In the genomic region with DNA sequence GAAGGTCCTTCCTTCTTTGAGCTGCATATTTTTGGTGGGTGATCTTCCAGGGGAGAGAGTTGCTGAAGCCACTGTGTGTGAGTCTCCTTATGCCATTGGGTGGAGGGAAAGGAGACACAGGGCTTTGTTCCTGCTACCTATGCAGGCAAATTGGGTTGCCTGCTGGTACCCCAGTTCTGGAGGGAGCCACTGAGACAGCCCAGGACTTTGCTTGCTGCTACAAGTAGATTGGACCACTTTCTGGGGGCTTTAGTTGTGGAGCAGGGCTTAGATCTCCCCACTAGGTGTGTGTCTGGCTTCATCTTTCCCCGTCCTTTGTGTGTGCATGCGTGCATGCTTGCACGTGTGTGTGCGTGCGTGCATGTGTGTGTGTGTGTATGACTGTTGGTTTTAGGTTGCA, we compare ENCODE assay signal across 26 cellular contexts. TPM values are rescaled to one million over a fixed set of nuclear protein-coding genes. Genes with fewer than 3 reads are reported as not detected.
DNase-seq lines count a peak whose midpoint lies in the region; ATAC-seq, FAIRE-seq and TF ChIP-seq lines count a peak whose summit lies in the region.
"Had no signal": no experiment of that assay in that cellular context is flagged by ENCODE, and none has a peak within 500 bp of the region (broad histone marks: within the 10 kb centered on the region; RNA-seq: fewer than 3 reads in every experiment).

No MANE protein-coding gene starts in this region.

- no peak for FAIRE-seq in HepG2 (lab: Jason Lieb, UNC)
- FAIRE-seq: GM12878, GM18507 had no signal

- H3K4me1 ChIP-seq in HepG2 (ENCODE audit: insufficient read depth, low read length) (no peaks in the 10 kb centered on the region), right lobe of liver (no peaks in the 10 kb centered on the region)
- H3K4me1 ChIP-seq: A549, BE2C, BLaER1 had no signal

- CTCF ChIA-PET in HepG2 (lab: Yijun Ruan, JAX; ENCODE audit: low intra/inter-chr PET ratio, low total read pairs), result no interaction called here

- no peaks in the 10 kb centered on the region for H4K20me1 ChIP-seq in HepG2 (ENCODE audit: insufficient read depth, low read length)
- H4K20me1 ChIP-seq: BLaER1 had no signal

- H3K9me3 Mint-ChIP-seq in osteocyte (ENCODE audit: unreplicated experiment), result no peaks in the 10 kb centered on the region
- no peaks in the 10 kb centered on the region for H3K9me3 Mint-ChIP-seq in natural killer cell treated with Interleukin-12 subunit alpha and Interleukin-12 subunit beta and Interleukin-15 and Interleukin-18, amount 100 ng/mL, for 72 hours
- H3K9me3 Mint-ChIP-seq: CD8-positive, alpha-beta memory T cell had no signal

- H3K27me3 ChIP-seq in HepG2 (ENCODE audit: control insufficient read depth in 1 of 2, insufficient read depth in 2 of 2, low read length in 2 of 2), result peaks cover 0 to 2% of the 10 kb centered on the region in 2 experiments; a peak in 2 of 5 replicates
- H3K27me3 ChIP-seq in right lobe of liver, result peaks cover 0 to 7% of the 10 kb centered on the region in 2 donors
- H3K27me3 ChIP-seq: BE2C had no signal

- no peak for ATAC-seq in HepG2
- no peak for ATAC-seq in right lobe of liver
- no peak for ATAC-seq in natural killer cell treated with Interleukin-12 subunit alpha and Interleukin-12 subunit beta and Interleukin-15 and Interleukin-18, amount 100 ng/mL, for 72 hours
- no peak for ATAC-seq in left cardiac atrium
- ATAC-seq: A549, GM12878 had no signal

- H3K27ac ChIP-seq in HepG2 (ENCODE audit: extremely low read length, insufficient read depth, low read length) (no peak overlapping the region), right lobe of liver (no peak overlapping the region)
- H3K27ac ChIP-seq: 22Rv1, A549, BLaER1 had no signal

- H3K4me2 ChIP-seq in HepG2 (ENCODE audit: low read depth, low read length), result no peak overlapping the region
- H3K4me2 ChIP-seq: A549, BLaER1 had no signal

- H3K9ac ChIP-seq in HepG2 (ENCODE audit: insufficient read depth, low read depth, low read length), result no peak overlapping the region
- H3K9ac ChIP-seq: BLaER1 had no signal

- in situ Hi-C loops in HepG2 (cut with HindIII; ENCODE audit: extremely low pct_ligation_motif_present, low pct_unique_long_range_greater_than_20kb), result loop anchor here (25.0 kb wide), 1 partner anchor 417 kb away; the partner anchor contains the start of gene PHKA1

- no peak overlapping the region for H3K4me3 Mint-ChIP-seq in osteocyte (ENCODE audit: unreplicated experiment)
- H3K4me3 Mint-ChIP-seq in natural killer cell treated with Interleukin-12 subunit alpha and Interleukin-12 subunit beta and Interleukin-15 and Interleukin-18, amount 100 ng/mL, for 72 hours, result no peak overlapping the region
- H3K4me3 Mint-ChIP-seq: CD4-positive, alpha-beta memory T cell; CD4-positive, CD25-positive, alpha-beta regulatory T cell; CD8-positive, alpha-beta memory T cell had no signal

- intact Hi-C loops in HepG2 (cut with micrococcal nuclease; ENCODE audit: unreplicated experiment), result no loop called here
- intact Hi-C loops in right lobe of liver (cut with DNase I), result no loop called here
- intact Hi-C loops in left cardiac atrium (cut with DNase I), result loop anchor here in 1 of 2 donors (5.0 kb wide), 1 partner anchor 247 kb away; no protein-coding TSS in a partner anchor

- TF ChIP-seq POLR2A in HepG2 (IDR thresholded peaks at IDR 0.05; ENCODE audit: insufficient read depth in 1 of 2, low read depth in 2 of 2, low read length in 2 of 2), result no peak
- TF ChIP-seq POLR2A in right lobe of liver (IDR thresholded peaks at IDR 0.05), result no peak

- TF ChIP-seq EP300 in HepG2 (IDR thresholded peaks at IDR 0.05; ENCODE audit: low read depth in 2 of 2, low read length in 2 of 2) (no peak), HepG2 (CRISPR knock-in tag; IDR thresholded peaks at IDR 0.05; ENCODE audit: borderline replicate concordance) (no peak)

- H3K9me3 ChIP-seq in HepG2 (ENCODE audit: low read length) (no peaks in the 10 kb centered on the region), right lobe of liver (no peaks in the 10 kb centered on the region)
- H3K9me3 ChIP-seq: A549, BE2C had no signal

- TF ChIP-seq CTCF in HepG2 (CRISPR knock-in tag; IDR thresholded peaks at IDR 0.05), result no peak
- no peak for TF ChIP-seq CTCF in right lobe of liver (IDR thresholded peaks at IDR 0.05)
- no peak for TF ChIP-seq CTCF in osteocyte (IDR thresholded peaks at IDR 0.05)

- no peaks in the 10 kb centered on the region for H3K36me3 ChIP-seq in HepG2 (replicated peaks in 1 of 2; ENCODE audit: control insufficient read depth in 1 of 2, insufficient read depth in 2 of 2, low read length in 2 of 2)
- no peaks in the 10 kb centered on the region for H3K36me3 ChIP-seq in right lobe of liver
- H3K36me3 ChIP-seq: BE2C, BLaER1 had no signal

- no TSS peak for BruUV-seq in HepG2 (replicated peaks; lab: Mats Ljungman, UMichigan)

- H3K27me3 Mint-ChIP-seq in osteocyte (ENCODE audit: unreplicated experiment), result peaks cover 53% of the 10 kb centered on the region
- H3K27me3 Mint-ChIP-seq in natural killer cell treated with Interleukin-12 subunit alpha and Interleukin-12 subunit beta and Interleukin-15 and Interleukin-18, amount 100 ng/mL, for 72 hours, result peaks cover 33 to 51% of the 10 kb centered on the region in 2 donors

- no peak for DNase-seq in HepG2 (ENCODE audit: low spot score)
- DNase-seq in right lobe of liver, result no peak
- peak; percentile 81 for DNase-seq in mesenteric fat pad (ENCODE audit: low spot score)
- DNase-seq in osteocyte (ENCODE audit: extremely low spot score, unreplicated experiment), result peak; percentile 46
- no peak for DNase-seq in activated CD4-positive, alpha-beta T cell treated with anti-CD3 and anti-CD28 coated beads for 1 hour
- DNase-seq in natural killer cell treated with Interleukin-12 subunit alpha and Interleukin-12 subunit beta and Interleukin-15 and Interleukin-18, amount 100 ng/mL, for 72 hours (ENCODE audit: low spot score), result no peak
- DNase-seq in left cardiac atrium, result no peak
- DNase-seq: BE2C; C1 segment of cervical spinal cord; CD4-positive, alpha-beta memory T cell; CD4-positive, CD25-positive, alpha-beta regulatory T cell; CD8-positive, alpha-beta memory T cell; COR-L47; DMS 273 treated with DMSO at 0.1 percent for 48 hours; DMS153; DMS53; DMS79; DND-41; EL; GDM1 had no signal

- no peak overlapping the region for H3K27ac Mint-ChIP-seq in osteocyte (ENCODE audit: unreplicated experiment)
- H3K27ac Mint-ChIP-seq in natural killer cell treated with Interleukin-12 subunit alpha and Interleukin-12 subunit beta and Interleukin-15 and Interleukin-18, amount 100 ng/mL, for 72 hours, result no peak overlapping the region
- H3K27ac Mint-ChIP-seq: CD14-positive monocyte; CD4-positive, alpha-beta memory T cell; CD4-positive, CD25-positive, alpha-beta regulatory T cell; CD8-positive, alpha-beta memory T cell had no signal

- H3K4me3 ChIP-seq in HepG2 (replicated peaks in 1 of 3; ENCODE audit: insufficient read depth in 1 of 3, low read depth in 2 of 3, low read length in 3 of 3) (no peak overlapping the region), right lobe of liver (no peak overlapping the region)
- H3K4me3 ChIP-seq: A549, BLaER1, GM12878 had no signal

- no peaks in the 10 kb centered on the region for H3K4me1 Mint-ChIP-seq in osteocyte (ENCODE audit: unreplicated experiment)
- no peaks in the 10 kb centered on the region for H3K4me1 Mint-ChIP-seq in natural killer cell treated with Interleukin-12 subunit alpha and Interleukin-12 subunit beta and Interleukin-15 and Interleukin-18, amount 100 ng/mL, for 72 hours (ENCODE audit: low read depth in 2 of 2)
- H3K4me1 Mint-ChIP-seq: CD14-positive monocyte; CD4-positive, alpha-beta memory T cell; CD8-positive, alpha-beta memory T cell had no signal

- H3K79me2 ChIP-seq in HepG2 (ENCODE audit: insufficient read depth, low read length), result no peaks in the 10 kb centered on the region

- WGBS in HepG2 (ENCODE audit: low lambda C conversion rate), result no CpG with 5 or more reads among the region's 5 CpGs
- WGBS in right lobe of liver (ENCODE audit: insufficient coverage, low coverage, low lambda C conversion rate, missing lambda C conversion rate), result 56% methylated on average over 5 of the region's 5 CpGs

- H2AFZ ChIP-seq in HepG2 (ENCODE audit: low read length), result no peak overlapping the region

- H3K36me3 Mint-ChIP-seq in osteocyte (ENCODE audit: unreplicated experiment), result no peaks in the 10 kb centered on the region
- no peaks in the 10 kb centered on the region for H3K36me3 Mint-ChIP-seq in natural killer cell treated with Interleukin-12 subunit alpha and Interleukin-12 subunit beta and Interleukin-15 and Interleukin-18, amount 100 ng/mL, for 72 hours
- H3K36me3 Mint-ChIP-seq: CD14-positive monocyte; CD4-positive, alpha-beta memory T cell; CD4-positive, CD25-positive, alpha-beta regulatory T cell had no signal

- no peak for TF ChIP-seq RAD21 in HepG2 (CRISPR knock-in tag; IDR thresholded peaks at IDR 0.05)

- POLR2A ChIA-PET in HepG2 (lab: Yijun Ruan, JAX), result no interaction called here

RNA-seq across cellular contexts. Expression of gene CITED1, which starts 10.0 kb away (rescaled TPM):
- not detected in 2 replicates for total RNA-seq in HepG2 (2016; rRNA removed; fragmentation: Illumina TruSeq; extraction: Trizol)
- not detected in 2 replicates for total RNA-seq in HepG2 (2016; cell fraction: cytosol; rRNA removed; fragmentation: Illumina TruSeq; extraction: Trizol; ENCODE audit: low read depth)
- not detected in 2 replicates for total RNA-seq in HepG2 (2016; cell fraction: insoluble cytoplasmic fraction; rRNA removed; fragmentation: Illumina TruSeq; extraction: Trizol)
- 0.34 TPM in 1 of 2 replicates, not detected in the other for total RNA-seq in HepG2 (2016; cell fraction: membrane; rRNA removed; fragmentation: Illumina TruSeq; extraction: Trizol)
- 0.53 TPM in 1 of 2 replicates, not detected in the other for total RNA-seq in HepG2 (2016; cell fraction: nucleus; rRNA removed; fragmentation: Illumina TruSeq; extraction: Trizol)
- polyA plus RNA-seq in HepG2 (2011; rRNA removed), result 0.09 TPM in 1 of 2 replicates, not detected in the other
- polyA plus RNA-seq in HepG2 (2011; cell fraction: cytosol; rRNA removed), result 0.15 TPM in 1 of 2 replicates, not detected in the other
- polyA plus RNA-seq in HepG2 (2011; cell fraction: nucleus; rRNA removed), result 0.29 TPM in 1 of 2 replicates, not detected in the other
- polyA plus RNA-seq in HepG2 (2012), result not detected in 2 replicates
- 0.27 and 0.35 TPM in 2 replicates for polyA plus RNA-seq in HepG2 (2016; cell fraction: cytosol; fragmentation: Illumina TruSeq; extraction: Trizol; ENCODE audit: low read depth)
- polyA plus RNA-seq in HepG2 (2016; cell fraction: insoluble cytoplasmic fraction; fragmentation: Illumina TruSeq; extraction: Trizol; ENCODE audit: low read depth), result not detected in 2 replicates
- not detected in 2 replicates for polyA plus RNA-seq in HepG2 (2016; cell fraction: membrane; fragmentation: Illumina TruSeq; extraction: Trizol; ENCODE audit: low read depth)
- 0.77 TPM in 1 of 2 replicates, not detected in the other for polyA plus RNA-seq in HepG2 (2016; cell fraction: nucleus; fragmentation: Illumina TruSeq; extraction: Trizol; ENCODE audit: insufficient read depth, low read depth)
- polyA minus RNA-seq in HepG2 (2011; rRNA and poly(A)+ RNA removed; ENCODE audit: low replicate concordance), result 0.38 and 1.3 TPM in 2 replicates
- not detected in 2 replicates for polyA minus RNA-seq in HepG2 (2011; cell fraction: cytosol; rRNA and poly(A)+ RNA removed)
- polyA minus RNA-seq in HepG2 (2011; cell fraction: nucleus; rRNA and poly(A)+ RNA removed), result not detected in 2 replicates
- total RNA-seq in right lobe of liver, result not detected
- 4.1 TPM for total RNA-seq in mesenteric fat pad
- 1.1 TPM in 1 of 2 replicates, not detected in the other for total RNA-seq in osteocyte
- total RNA-seq in natural killer cell treated with Interleukin-12 subunit alpha and Interleukin-12 subunit beta and Interleukin-15 and Interleukin-18, amount 100 ng/mL, for 72 hours, result under 1 TPM in 1 of 2 donors, not detected in 1; 0.38 TPM
- total RNA-seq in left cardiac atrium, result 1 to 10 TPM in 1 of 2 donors, under 1 TPM in 1; 0.94 to 1.7 TPM
- total RNA-seq: CD4-positive, alpha-beta memory T cell; CD8-positive, alpha-beta memory T cell; GM12878 had no signal
- polyA plus RNA-seq: CD4-positive, CD25-positive, alpha-beta regulatory T cell; CD8-positive, alpha-beta memory T cell had no signal

RNA-seq across cellular contexts. Expression of gene RPS4X, which starts 18.7 kb away (rescaled TPM):
- total RNA-seq in HepG2 (2016; rRNA removed; fragmentation: Illumina TruSeq; extraction: Trizol) (796 and 972 TPM in 2 replicates), right lobe of liver (100 to 1,000 TPM; 227 to 432 (median 340) TPM), mesenteric fat pad (674 TPM), osteocyte (1,562 and 1,587 TPM in 2 replicates), left cardiac atrium (100 to 1,000 TPM; 423 to 527 TPM)
- total RNA-seq in HepG2 (2016; cell fraction: cytosol; rRNA removed; fragmentation: Illumina TruSeq; extraction: Trizol; ENCODE audit: low read depth), result 1,084 and 1,255 TPM in 2 replicates
- total RNA-seq in HepG2 (2016; cell fraction: insoluble cytoplasmic fraction; rRNA removed; fragmentation: Illumina TruSeq; extraction: Trizol), result 778 and 945 TPM in 2 replicates
- 1,905 and 2,048 TPM in 2 replicates for total RNA-seq in HepG2 (2016; cell fraction: membrane; rRNA removed; fragmentation: Illumina TruSeq; extraction: Trizol)
- 275 and 295 TPM in 2 replicates for total RNA-seq in HepG2 (2016; cell fraction: nucleus; rRNA removed; fragmentation: Illumina TruSeq; extraction: Trizol)
- polyA plus RNA-seq in HepG2 (2011; rRNA removed), result 1,199 and 1,289 TPM in 2 replicates
- 1,509 and 1,662 TPM in 2 replicates for polyA plus RNA-seq in HepG2 (2011; cell fraction: cytosol; rRNA removed)
- polyA plus RNA-seq in HepG2 (2011; cell fraction: nucleus; rRNA removed), result 301 and 377 TPM in 2 replicates
- 1,270 and 1,395 TPM in 2 replicates for polyA plus RNA-seq in HepG2 (2012)
- 1,609 and 1,819 TPM in 2 replicates for polyA plus RNA-seq in HepG2 (2016; cell fraction: cytosol; fragmentation: Illumina TruSeq; extraction: Trizol; ENCODE audit: low read depth)
- polyA plus RNA-seq in HepG2 (2016; cell fraction: insoluble cytoplasmic fraction; fragmentation: Illumina TruSeq; extraction: Trizol; ENCODE audit: low read depth), result 1,262 and 1,290 TPM in 2 replicates
- polyA plus RNA-seq in HepG2 (2016; cell fraction: membrane; fragmentation: Illumina TruSeq; extraction: Trizol; ENCODE audit: low read depth), result 2,384 and 2,506 TPM in 2 replicates
- polyA plus RNA-seq in HepG2 (2016; cell fraction: nucleus; fragmentation: Illumina TruSeq; extraction: Trizol; ENCODE audit: insufficient read depth, low read depth), result 573 and 598 TPM in 2 replicates
- polyA minus RNA-seq in HepG2 (2011; rRNA and poly(A)+ RNA removed; ENCODE audit: low replicate concordance), result 414 and 1,377 TPM in 2 replicates
- 414 and 464 TPM in 2 replicates for polyA minus RNA-seq in HepG2 (2011; cell fraction: cytosol; rRNA and poly(A)+ RNA removed)
- 140 and 217 TPM in 2 replicates for polyA minus RNA-seq in HepG2 (2011; cell fraction: nucleus; rRNA and poly(A)+ RNA removed)
- 100 to 1,000 TPM; 525 to 918 TPM for total RNA-seq in natural killer cell treated with Interleukin-12 subunit alpha and Interleukin-12 subunit beta and Interleukin-15 and Interleukin-18, amount 100 ng/mL, for 72 hours

RNA-seq across cellular contexts. Expression of gene ERCC6L, which starts 56.9 kb away (rescaled TPM):
- total RNA-seq in HepG2 (2016; rRNA removed; fragmentation: Illumina TruSeq; extraction: Trizol), result 9.5 and 15.6 TPM in 2 replicates
- total RNA-seq in HepG2 (2016; cell fraction: cytosol; rRNA removed; fragmentation: Illumina TruSeq; extraction: Trizol; ENCODE audit: low read depth), result 0.51 and 0.53 TPM in 2 replicates
- 8.9 and 15.0 TPM in 2 replicates for total RNA-seq in HepG2 (2016; cell fraction: insoluble cytoplasmic fraction; rRNA removed; fragmentation: Illumina TruSeq; extraction: Trizol)
- total RNA-seq in HepG2 (2016; cell fraction: membrane; rRNA removed; fragmentation: Illumina TruSeq; extraction: Trizol), result 2.8 and 3.0 TPM in 2 replicates
- total RNA-seq in HepG2 (2016; cell fraction: nucleus; rRNA removed; fragmentation: Illumina TruSeq; extraction: Trizol), result 6.5 and 7.0 TPM in 2 replicates
- 0.47 and 0.86 TPM in 2 replicates for polyA plus RNA-seq in HepG2 (2011; rRNA removed)
- 0.35 and 0.44 TPM in 2 replicates for polyA plus RNA-seq in HepG2 (2011; cell fraction: cytosol; rRNA removed)
- polyA plus RNA-seq in HepG2 (2011; cell fraction: nucleus; rRNA removed), result 0.31 and 0.34 TPM in 2 replicates
- polyA plus RNA-seq in HepG2 (2012), result 0.69 and 2.0 TPM in 2 replicates
- 0.15 and 0.16 TPM in 2 replicates for polyA plus RNA-seq in HepG2 (2016; cell fraction: cytosol; fragmentation: Illumina TruSeq; extraction: Trizol; ENCODE audit: low read depth)
- polyA plus RNA-seq in HepG2 (2016; cell fraction: insoluble cytoplasmic fraction; fragmentation: Illumina TruSeq; extraction: Trizol; ENCODE audit: low read depth), result 9.3 and 9.9 TPM in 2 replicates
- polyA plus RNA-seq in HepG2 (2016; cell fraction: membrane; fragmentation: Illumina TruSeq; extraction: Trizol; ENCODE audit: low read depth), result 0.56 and 0.79 TPM in 2 replicates
- 5.2 and 5.3 TPM in 2 replicates for polyA plus RNA-seq in HepG2 (2016; cell fraction: nucleus; fragmentation: Illumina TruSeq; extraction: Trizol; ENCODE audit: insufficient read depth, low read depth)
- polyA minus RNA-seq in HepG2 (2011; rRNA and poly(A)+ RNA removed; ENCODE audit: low replicate concordance), result 0.68 and 2.3 TPM in 2 replicates
- 1.1 and 1.7 TPM in 2 replicates for polyA minus RNA-seq in HepG2 (2011; cell fraction: cytosol; rRNA and poly(A)+ RNA removed)
- 2.2 TPM in 2 replicates for polyA minus RNA-seq in HepG2 (2011; cell fraction: nucleus; rRNA and poly(A)+ RNA removed)
- total RNA-seq in right lobe of liver, result under 1 TPM in 4 of 6 experiments, not detected in 2; 0.09 to 0.62 (median 0.30) TPM
- not detected for total RNA-seq in mesenteric fat pad
- total RNA-seq in osteocyte, result 1.1 and 1.3 TPM in 2 replicates
- total RNA-seq in natural killer cell treated with Interleukin-12 subunit alpha and Interleukin-12 subunit beta and Interleukin-15 and Interleukin-18, amount 100 ng/mL, for 72 hours, result 10 to 100 TPM in 1 of 2 donors, 1 to 10 TPM in 1; 6.1 to 10.8 TPM
- under 1 TPM; 0.10 to 0.18 TPM for total RNA-seq in left cardiac atrium

Comparison
In these comparisons a context has a peak if more than half of its experiments do, and no peak if none do; other contexts are left out.
1. DNase-seq: peak in mesenteric fat pad (single experiment) and osteocyte (single experiment); none in HepG2 (single experiment), right lobe of liver (0 of 3), activated CD4-positive, alpha-beta T cell treated with anti-CD3 and anti-CD28 coated beads for 1 hour (single experiment), natural killer cell treated with Interleukin-12 subunit alpha and Interleukin-12 subunit beta and Interleukin-15 and Interleukin-18, amount 100 ng/mL, for 72 hours (single experiment) and left cardiac atrium (single experiment).